17 cellular contexts compared by ENCODE assay signal in genomic region chr4:3792813-3793212, GRCh38. TPM values are rescaled to one million over a fixed set of nuclear protein-coding genes. Genes with fewer than 3 reads are reported as not detected.
DNase-seq lines count a peak whose midpoint lies in the region; ATAC-seq and TF ChIP-seq lines count a peak whose summit lies in the region.
"Had no signal": no experiment of that assay in that cellular context is flagged by ENCODE, and none has a peak within 500 bp of the region (broad histone marks: within the 10 kb centered on the region; RNA-seq: fewer than 3 reads in every experiment).

No MANE protein-coding gene starts in this region.

- ATAC-seq in WTC11 (peak; percentile 88), GM18873 (IDR thresholded peaks at IDR 0.05; ENCODE audit: low FRiP score, unreplicated experiment) (no peak)
- ATAC-seq in stimulated activated memory B cell treated with anti-CD40 and anti-IgM and Interleukin-4, amounts not matched to agents 10 μg/mL and 1 μg/mL and 100 μg/mL, for 72 hours, result no peak

- POLR2A ChIA-PET in WTC11 (lab: Charles Lee), result no interaction called here

- H3K9me3 Mint-ChIP-seq in WTC11 (peaks cover 33% of the 10 kb centered on the region), neural crest cell (peaks cover 13% of the 10 kb centered on the region)
- H3K9me3 Mint-ChIP-seq in stimulated activated memory B cell treated with anti-CD40 and anti-IgM and Interleukin-4, amounts not matched to agents 10 μg/mL and 1 μg/mL and 100 μg/mL, for 72 hours, result peaks cover 19% of the 10 kb centered on the region

- no peak overlapping the region for H3K27ac Mint-ChIP-seq in WTC11
- no peak overlapping the region for H3K27ac Mint-ChIP-seq in neural crest cell (ENCODE audit: unreplicated experiment)
- no peak overlapping the region for H3K27ac Mint-ChIP-seq in stimulated activated memory B cell treated with anti-CD40 and anti-IgM and Interleukin-4, amounts not matched to agents 10 μg/mL and 1 μg/mL and 100 μg/mL, for 72 hours

- DNase-seq in NCI-H2196 (lab: John Stamatoyannopoulos, UW; ENCODE audit: unreplicated experiment), result peak; percentile 14
- no peak for DNase-seq in NCI-H2196 treated with DMSO at 0.1 percent for 48 hours (lab: John Stamatoyannopoulos, UW; ENCODE audit: unreplicated experiment)
- peak; percentile 50 for DNase-seq in HuH-7 (ENCODE audit: low spot score)
- peak; percentile 92 for DNase-seq in WTC11 (ENCODE audit: low spot score)
- DNase-seq in neural crest cell (ENCODE audit: low read depth, low spot score), result no peak
- no peak for DNase-seq in SIG-M5 (lab: John Stamatoyannopoulos, UW)
- DNase-seq: activated naive CD4-positive, alpha-beta T cell treated with anti-CD3 and anti-CD28 coated beads, Interleukin-2, amount 50 U/mL, for 16 hours; DMS79 treated with DMSO at 0.1 percent for 48 hours; hippocampal formation; KG1; mammary epithelial cell; NCI-H2107; ovary; transverse colon had no signal

- TF ChIP-seq CTCF in WTC11 (IDR thresholded peaks at IDR 0.05) (peak; percentile 78), neural crest cell (conservative IDR thresholded peaks at IDR 0.05) (peak; percentile 45)

- H3K36me3 Mint-ChIP-seq in WTC11, result 0 out of 2 replicates have a peak, but pooled peaks cover 4% of the 10 kb centered on the region
- no peaks in the 10 kb centered on the region for H3K36me3 Mint-ChIP-seq in neural crest cell (ENCODE audit: low read depth)
- H3K36me3 Mint-ChIP-seq in stimulated activated memory B cell treated with anti-CD40 and anti-IgM and Interleukin-4, amounts not matched to agents 10 μg/mL and 1 μg/mL and 100 μg/mL, for 72 hours, result peaks cover 7% of the 10 kb centered on the region

- H3K4me3 Mint-ChIP-seq in WTC11 (no peak overlapping the region), neural crest cell (no peak overlapping the region)
- H3K4me3 Mint-ChIP-seq in stimulated activated memory B cell treated with anti-CD40 and anti-IgM and Interleukin-4, amounts not matched to agents 10 μg/mL and 1 μg/mL and 100 μg/mL, for 72 hours, result no peak overlapping the region

- H3K27me3 Mint-ChIP-seq in WTC11 (ENCODE audit: low read depth) (peaks cover 7% of the 10 kb centered on the region), neural crest cell (ENCODE audit: low read depth) (peaks cover 30% of the 10 kb centered on the region)
- peaks cover 54% of the 10 kb centered on the region for H3K27me3 Mint-ChIP-seq in stimulated activated memory B cell treated with anti-CD40 and anti-IgM and Interleukin-4, amounts not matched to agents 10 μg/mL and 1 μg/mL and 100 μg/mL, for 72 hours

- H3K4me1 Mint-ChIP-seq in WTC11 (peaks cover 7% of the 10 kb centered on the region), neural crest cell (no peaks in the 10 kb centered on the region)
- H3K4me1 Mint-ChIP-seq in stimulated activated memory B cell treated with anti-CD40 and anti-IgM and Interleukin-4, amounts not matched to agents 10 μg/mL and 1 μg/mL and 100 μg/mL, for 72 hours, result no peaks in the 10 kb centered on the region

- CTCF ChIA-PET in WTC11 (lab: Charles Lee), result interaction anchor here (0.6 to 3.7 kb wide), 50 partner anchors 10 to 1710 kb away, joined by 3 to 115 read pairs (median 5); partner anchors contain the start of gene ADRA2C

TF ChIP-seq in WTC11, 78 proteins besides CTCF, POLR2A, EP300 and RAD21:
- TF ChIP-seq ZBTB43 (CRISPR knock-in tag; IDR thresholded peaks at IDR 0.05) (no peak), JUN (CRISPR knock-in tag; IDR thresholded peaks at IDR 0.05) (no peak), ZNF425 (CRISPR knock-in tag; conservative IDR thresholded peaks at IDR 0.05) (no peak), MXD4 (CRISPR knock-in tag; IDR thresholded peaks at IDR 0.05; ENCODE audit: borderline replicate concordance) (no peak), AFF4 (CRISPR knock-in tag; IDR thresholded peaks at IDR 0.05; ENCODE audit: borderline replicate concordance) (no peak), TEAD4 (CRISPR knock-in tag; IDR thresholded peaks at IDR 0.05) (no peak), TEAD1 (CRISPR knock-in tag; IDR thresholded peaks at IDR 0.05) (no peak), KAT7 (CRISPR knock-in tag; IDR thresholded peaks at IDR 0.05; ENCODE audit: borderline replicate concordance) (no peak), TCF7 (CRISPR knock-in tag; IDR thresholded peaks at IDR 0.05; ENCODE audit: low read depth) (no peak), ZNF317 (CRISPR knock-in tag; IDR thresholded peaks at IDR 0.05; ENCODE audit: borderline replicate concordance, low read depth) (no peak)

RNA-seq across cellular contexts. Expression of gene ADRA2C, which starts 26.6 kb away (rescaled TPM):
- total RNA-seq in WTC11 (2021) (19.8 to 21.8 TPM (median 20.7 TPM) in 3 replicates), neural crest cell (6.1 and 6.8 TPM in 2 replicates)
- total RNA-seq: activated CD8-positive, alpha-beta memory T cell treated with anti-CD3 and anti-CD28 coated beads for 36 hours had no signal

Comparison
In these comparisons a context has a peak if more than half of its experiments do, and no peak if none do; other contexts are left out.
1. DNase-seq: peak in NCI-H2196 (single experiment), HuH-7 (single experiment) and WTC11 (single experiment); none in NCI-H2196 treated with DMSO at 0.1 percent for 48 hours (single experiment), neural crest cell (single experiment) and SIG-M5 (single experiment).